ENCODE assay signal across 21 cellular contexts in genomic region chr10:133110609-133111275, GRCh38. TPM values are rescaled to one million over a fixed set of nuclear protein-coding genes. Genes with fewer than 3 reads are reported as not detected.
"Had no signal": no experiment of that assay in that cellular context is flagged by ENCODE, and none has a peak within 500 bp of the region (broad histone marks: within the 10 kb centered on the region; RNA-seq: fewer than 3 reads in every experiment).

No MANE protein-coding gene starts in this region.

- H3K27ac ChIP-seq: colonic mucosa had no signal

- H3K4me2 ChIP-seq: hepatocyte had no signal

- H3K27me3 Mint-ChIP-seq: activated naive CD8-positive, alpha-beta T cell treated with anti-CD3 and anti-CD28 coated beads, Interleukin-2, amount 10 ng/mL, durations not matched to agents 7 days and 5 days; brain had no signal

- H3K4me3 Mint-ChIP-seq: activated naive CD8-positive, alpha-beta T cell treated with anti-CD3 and anti-CD28 coated beads, Interleukin-2, amount 10 ng/mL, durations not matched to agents 7 days and 5 days; activated T-helper 1 cell treated with anti-CD3 and anti-CD28 coated beads, Interleukin-12 subunit alpha, Interleukin-12 subunit beta, Interleukin-2, Interleukin-4 antibody, amounts not matched to agents 30 ng/mL and 10 ng/mL and 1 ng/mL, durations not matched to agents 14 hours and 24 hours and 36 hours; brain; mesothelial cell of epicardium; stimulated activated effector memory CD8-positive, alpha-beta T cell treated with anti-CD3 and anti-CD28 coated beads, Interleukin-12 subunit alpha, Interleukin-12 subunit beta, amount 100 ng/mL, for 72 hours had no signal

- H3K36me3 Mint-ChIP-seq: activated naive CD8-positive, alpha-beta T cell treated with anti-CD3 and anti-CD28 coated beads, Interleukin-2, amount 10 ng/mL, durations not matched to agents 7 days and 5 days; mesothelial cell of epicardium; stimulated activated effector memory CD8-positive, alpha-beta T cell treated with anti-CD3 and anti-CD28 coated beads, Interleukin-12 subunit alpha, Interleukin-12 subunit beta, amount 100 ng/mL, for 72 hours had no signal

- FAIRE-seq: islet of Langerhans had no signal

- H3K36me3 ChIP-seq: colonic mucosa, esophagus squamous epithelium, stomach had no signal

- DNase-seq: activated CD4-positive, alpha-beta T cell treated with anti-CD3 and anti-CD28 coated beads, Interleukin-2, amount 50 U/mL, for 4 hours; activated naive CD8-positive, alpha-beta T cell treated with anti-CD3 and anti-CD28 coated beads, Interleukin-2, amount 10 ng/mL, durations not matched to agents 7 days and 5 days; activated T-cell treated with anti-CD3 and anti-CD28 coated beads for 4 hours; colonic mucosa; effector CD4-positive, alpha-beta T cell; esophagus squamous epithelium; left cardiac atrium; stimulated activated CD4-positive, alpha-beta T cell treated with anti-CD3 and anti-CD28 coated beads, Interleukin-4, amount 100 ng/mL, for 24 hours; SW 1271; T-helper 2 cell; trophoblast cell had no signal

- H3K79me2 ChIP-seq: hepatocyte had no signal

- H3K4me3 ChIP-seq: colonic mucosa, esophagus squamous epithelium, hepatocyte, lung, stomach had no signal

- H3K27me3 ChIP-seq: colonic mucosa, hepatocyte had no signal

- ATAC-seq: stimulated activated effector memory CD8-positive, alpha-beta T cell treated with anti-CD3 and anti-CD28 coated beads, Interleukin-12 subunit alpha, Interleukin-12 subunit beta, amount 100 ng/mL, for 72 hours had no signal

- H3K9me3 ChIP-seq: colonic mucosa had no signal

- H3K4me1 ChIP-seq: colonic mucosa, esophagus squamous epithelium had no signal

- H2AFZ ChIP-seq: hepatocyte had no signal

- H3K27ac Mint-ChIP-seq: activated naive CD8-positive, alpha-beta T cell treated with anti-CD3 and anti-CD28 coated beads, Interleukin-2, amount 10 ng/mL, durations not matched to agents 7 days and 5 days; activated T-helper 1 cell treated with anti-CD3 and anti-CD28 coated beads, Interleukin-12 subunit alpha, Interleukin-12 subunit beta, Interleukin-2, Interleukin-4 antibody, amounts not matched to agents 30 ng/mL and 10 ng/mL and 1 ng/mL, durations not matched to agents 14 hours and 24 hours and 36 hours; mesothelial cell of epicardium; stimulated activated effector memory CD8-positive, alpha-beta T cell treated with anti-CD3 and anti-CD28 coated beads, Interleukin-12 subunit alpha, Interleukin-12 subunit beta, amount 100 ng/mL, for 72 hours had no signal

- H3K4me1 Mint-ChIP-seq: activated naive CD8-positive, alpha-beta T cell treated with anti-CD3 and anti-CD28 coated beads, Interleukin-2, amount 10 ng/mL, durations not matched to agents 7 days and 5 days; brain; mesothelial cell of epicardium; stimulated activated effector memory CD8-positive, alpha-beta T cell treated with anti-CD3 and anti-CD28 coated beads, Interleukin-12 subunit alpha, Interleukin-12 subunit beta, amount 100 ng/mL, for 72 hours had no signal

RNA-seq across cellular contexts. Expression of gene ADGRA1, which starts 23.0 kb away (rescaled TPM):
- total RNA-seq: activated CD8-positive, alpha-beta memory T cell treated with anti-CD3 and anti-CD28 coated beads for 36 hours; activated naive CD8-positive, alpha-beta T cell treated with anti-CD3 and anti-CD28 coated beads, Interleukin-2, amount 10 ng/mL, durations not matched to agents 7 days and 5 days; activated T-helper 1 cell treated with anti-CD3 and anti-CD28 coated beads, Interleukin-12 subunit alpha, Interleukin-12 subunit beta, Interleukin-2, Interleukin-4 antibody, amounts not matched to agents 30 ng/mL and 10 ng/mL and 1 ng/mL, durations not matched to agents 14 hours and 24 hours and 36 hours; colonic mucosa; esophagus squamous epithelium; mesothelial cell of epicardium; osteoblast had no signal
- polyA plus RNA-seq: hepatocyte, stomach had no signal

RNA-seq across cellular contexts. Expression of gene KNDC1, which starts 49.3 kb away (rescaled TPM):
- total RNA-seq: osteoblast had no signal
